Comparison of ENCODE assay signal across 33 cellular contexts in genomic region chr14:89405712-89406111, GRCh38.
"Had no signal": no experiment of that assay in that cellular context is flagged by ENCODE, and none has a peak within 500 bp of the region (broad histone marks: within the 10 kb centered on the region; RNA-seq: fewer than 3 reads in every experiment).

No MANE protein-coding gene starts in this region.

- H3K9me3 Mint-ChIP-seq: activated CD4-positive, alpha-beta memory T cell treated with anti-CD3 and anti-CD28 coated beads, Interleukin-2, amount 10 ng/mL, durations not matched to agents 7 days and 5 days; activated naive CD4-positive, alpha-beta T cell treated with anti-CD3 and anti-CD28 coated beads, Interleukin-2, amount 50 U/mL, for 24 hours; activated naive CD8-positive, alpha-beta T cell treated with anti-CD3 and anti-CD28 coated beads, Interleukin-2, amount 10 ng/mL, durations not matched to agents 7 days and 5 days; activated T-cell treated with anti-CD3 and anti-CD28 coated beads, Interleukin-2, amount 50 U/mL, for 72 hours; activated T-helper 17 cell treated with anti-CD3 and anti-CD28 coated beads, Interleukin-2, amount 50 U/mL, for 72 hours; central memory CD8-positive, alpha-beta T cell; T-helper 1 cell treated with Interleukin-12 subunit alpha and Interleukin-12 subunit beta and Interleukin-4 antibody, amounts not matched to agents 30 μg/mL and 1 μg/mL, for 36 hours; T-helper 2 cell treated with Interferon-gamma antibody and Interleukin-4, amounts not matched to agents 5 μg/mL and 100 μg/mL, for 36 hours had no signal

- H3K36me3 ChIP-seq: cardiac muscle cell had no signal

- H3K4me3 ChIP-seq: ascending aorta, cardiac muscle cell, Peyer's patch, SJSA1 had no signal

- H3K27me3 ChIP-seq: ascending aorta, cardiac muscle cell, Peyer's patch, SJSA1 had no signal

- H3K9me3 ChIP-seq: ascending aorta, Peyer's patch, SJSA1, SK-N-SH had no signal

- DNase-seq: activated CD4-positive, alpha-beta memory T cell treated with anti-CD3 and anti-CD28 coated beads, Interleukin-2, amount 10 ng/mL, durations not matched to agents 7 days and 5 days; activated CD4-positive, alpha-beta T cell treated with anti-CD3 and anti-CD28 coated beads for 4 hours; activated CD8-positive, alpha-beta memory T cell treated with anti-CD3 and anti-CD28 coated beads for 24 hours; activated CD8-positive, alpha-beta memory T cell treated with anti-CD3 and anti-CD28 coated beads, Interleukin-2, amount 10 ng/mL, durations not matched to agents 7 days and 5 days; activated CD8-positive, alpha-beta memory T cell treated with anti-CD3 and anti-CD28 coated beads, Interleukin-2, amount 50 U/mL, for 48 hours; activated effector memory CD4-positive, alpha-beta T cell treated with anti-CD3 and anti-CD28 coated beads, Interleukin-2, amount 50 U/mL, for 16 hours; activated naive CD4-positive, alpha-beta T cell treated with Interleukin-2 at 50 U/mL for 16 hours; activated naive CD8-positive, alpha-beta T cell treated with anti-CD3 and anti-CD28 coated beads, Interleukin-2, amount 10 ng/mL, durations not matched to agents 7 days and 5 days; activated T-cell treated with anti-CD3 and anti-CD28 coated beads, Interleukin-2, amount 50 U/mL, for 72 hours; amygdala; Kasumi-1; MM.1S; MV-4-11; NCI-H1092; NCI-H1436 treated with DMSO at 0.1 percent for 48 hours; NCI-H1694 treated with DMSO at 0.1 percent for 48 hours; NCI-H2029; NCI-H345; NCI-H524 treated with DMSO at 0.1 percent for 48 hours; PC-3; RPMI8226; SHP77 treated with DMSO at 0.1 percent for 48 hours; SK-N-SH had no signal

- H3K27me3 Mint-ChIP-seq: activated CD4-positive, alpha-beta memory T cell treated with anti-CD3 and anti-CD28 coated beads, Interleukin-2, amount 10 ng/mL, durations not matched to agents 7 days and 5 days; activated CD8-positive, alpha-beta memory T cell treated with anti-CD3 and anti-CD28 coated beads, Interleukin-2, amount 10 ng/mL, durations not matched to agents 7 days and 5 days; activated naive CD4-positive, alpha-beta T cell treated with anti-CD3 and anti-CD28 coated beads, Interleukin-2, amount 50 U/mL, for 24 hours; activated naive CD8-positive, alpha-beta T cell treated with anti-CD3 and anti-CD28 coated beads, Interleukin-2, amount 10 ng/mL, durations not matched to agents 7 days and 5 days; activated T-helper 17 cell treated with anti-CD3 and anti-CD28 coated beads, Interleukin-2, amount 50 U/mL, for 72 hours; central memory CD8-positive, alpha-beta T cell had no signal

- H3K27ac Mint-ChIP-seq: activated CD4-positive, alpha-beta memory T cell treated with anti-CD3 and anti-CD28 coated beads, Interleukin-2, amount 10 ng/mL, durations not matched to agents 7 days and 5 days; activated CD8-positive, alpha-beta memory T cell treated with anti-CD3 and anti-CD28 coated beads, Interleukin-2, amount 10 ng/mL, durations not matched to agents 7 days and 5 days; activated naive CD8-positive, alpha-beta T cell treated with anti-CD3 and anti-CD28 coated beads, Interleukin-2, amount 10 ng/mL, durations not matched to agents 7 days and 5 days; activated T-helper 17 cell treated with anti-CD3 and anti-CD28 coated beads, Interleukin-2, amount 50 U/mL, for 72 hours; T-helper 1 cell treated with Interleukin-12 subunit alpha and Interleukin-12 subunit beta and Interleukin-4 antibody, amounts not matched to agents 30 μg/mL and 1 μg/mL, for 36 hours; T-helper 2 cell treated with Interferon-gamma antibody and Interleukin-4, amounts not matched to agents 5 μg/mL and 100 μg/mL, for 36 hours had no signal

- ATAC-seq: activated CD4-positive, CD25-positive, alpha-beta regulatory T cell treated with anti-CD3 and anti-CD28 coated beads, Interleukin-2, amount 50 U/mL, for 24 hours; activated CD8-positive, alpha-beta memory T cell treated with anti-CD3 and anti-CD28 coated beads, Interleukin-2, amount 10 ng/mL, durations not matched to agents 7 days and 5 days; activated T-cell treated with anti-CD3 and anti-CD28 coated beads, Interleukin-2, amount 50 U/mL, for 72 hours; PC-3 had no signal

- H3K4me3 Mint-ChIP-seq: activated CD4-positive, alpha-beta memory T cell treated with anti-CD3 and anti-CD28 coated beads, Interleukin-2, amount 10 ng/mL, durations not matched to agents 7 days and 5 days; activated CD8-positive, alpha-beta memory T cell treated with anti-CD3 and anti-CD28 coated beads, Interleukin-2, amount 10 ng/mL, durations not matched to agents 7 days and 5 days; activated naive CD4-positive, alpha-beta T cell treated with anti-CD3 and anti-CD28 coated beads, Interleukin-2, amount 50 U/mL, for 24 hours; activated naive CD8-positive, alpha-beta T cell treated with anti-CD3 and anti-CD28 coated beads, Interleukin-2, amount 10 ng/mL, durations not matched to agents 7 days and 5 days; activated T-cell treated with anti-CD3 and anti-CD28 coated beads, Interleukin-2, amount 50 U/mL, for 72 hours; activated T-helper 17 cell treated with anti-CD3 and anti-CD28 coated beads, Interleukin-2, amount 50 U/mL, for 72 hours; central memory CD8-positive, alpha-beta T cell; T-helper 1 cell treated with Interleukin-12 subunit alpha and Interleukin-12 subunit beta and Interleukin-4 antibody, amounts not matched to agents 30 μg/mL and 1 μg/mL, for 36 hours; T-helper 2 cell treated with Interferon-gamma antibody and Interleukin-4, amounts not matched to agents 5 μg/mL and 100 μg/mL, for 36 hours had no signal
